ENCODE assay signal across 22 cellular contexts in the genomic region with DNA sequence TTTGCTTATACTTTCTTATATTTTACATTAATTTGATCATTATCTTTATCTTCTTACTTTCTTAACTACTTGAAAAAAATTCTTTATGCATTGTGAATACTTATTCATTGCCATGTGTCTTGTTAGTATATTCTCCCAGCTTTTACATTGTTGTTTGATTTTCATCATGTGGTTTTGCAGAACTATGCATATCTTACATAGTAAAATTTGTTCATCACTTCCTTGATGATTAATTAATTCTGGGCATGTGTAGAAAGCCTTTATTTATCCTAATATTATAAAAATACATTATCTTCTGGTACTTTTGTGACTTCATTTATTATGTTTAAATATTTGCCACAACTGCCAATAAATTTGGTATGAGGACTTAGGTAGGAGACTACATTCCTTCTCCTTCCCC.
"Had no signal": no experiment of that assay in that cellular context is flagged by ENCODE, and none has a peak within 500 bp of the region (broad histone marks: within the 10 kb centered on the region; RNA-seq: fewer than 3 reads in every experiment).

No MANE protein-coding gene starts in this region.

- H3K36me3 ChIP-seq: ascending aorta, gastroesophageal sphincter, ovary, prostate gland, tibial artery had no signal

- H3K27ac ChIP-seq: gastroesophageal sphincter, ovary, prostate gland had no signal

- H3K9me3 Mint-ChIP-seq: activated B cell treated with CpG ODN at 0.5 μM for 24 hours; activated naive CD4-positive, alpha-beta T cell treated with anti-CD3 and anti-CD28 coated beads for 36 hours; activated T-cell treated with anti-CD3 and anti-CD28 coated beads, Interleukin-2, amount 50 U/mL, for 72 hours; natural killer cell treated with Interleukin-12 subunit alpha and Interleukin-12 subunit beta and Interleukin-15 and Interleukin-18, amount 100 ng/mL, for 72 hours; stimulated activated naive CD8-positive, alpha-beta T cell treated with anti-CD3 and anti-CD28 coated beads, Interleukin-15, amount 100 ng/mL, for 72 hours; T-helper 1 cell treated with Interleukin-12 subunit alpha and Interleukin-12 subunit beta and Interleukin-4 antibody, amounts not matched to agents 30 μg/mL and 1 μg/mL, for 36 hours had no signal

- H3K27me3 Mint-ChIP-seq: activated B cell treated with CpG ODN at 0.5 μM for 24 hours; activated CD4-positive, alpha-beta T cell treated with anti-CD3 and anti-CD28 coated beads for 36 hours; stimulated activated naive CD8-positive, alpha-beta T cell treated with anti-CD3 and anti-CD28 coated beads, Interleukin-15, amount 100 ng/mL, for 72 hours had no signal

- H3K27ac Mint-ChIP-seq: activated B cell treated with CpG ODN at 0.5 μM for 24 hours; T-helper 1 cell treated with Interleukin-12 subunit alpha and Interleukin-12 subunit beta and Interleukin-4 antibody, amounts not matched to agents 30 μg/mL and 1 μg/mL, for 36 hours had no signal

- H3K4me3 Mint-ChIP-seq: activated B cell treated with CpG ODN at 0.5 μM for 24 hours; activated CD4-positive, alpha-beta T cell treated with anti-CD3 and anti-CD28 coated beads for 36 hours; activated naive CD4-positive, alpha-beta T cell treated with anti-CD3 and anti-CD28 coated beads for 36 hours; T-helper 1 cell treated with Interleukin-12 subunit alpha and Interleukin-12 subunit beta and Interleukin-4 antibody, amounts not matched to agents 30 μg/mL and 1 μg/mL, for 36 hours had no signal

- DNase-seq: activated B cell treated with CpG ODN at 0.5 μM for 24 hours; activated CD4-positive, alpha-beta T cell treated with anti-CD3 and anti-CD28 coated beads for 36 hours; activated CD4-positive, alpha-beta T cell treated with anti-CD3 and anti-CD28 coated beads, Interleukin-2, amount 50 U/mL, for 48 hours; activated CD8-positive, alpha-beta memory T cell treated with anti-CD3 and anti-CD28 coated beads, Interleukin-2, amount 50 U/mL, for 48 hours; activated effector memory CD4-positive, alpha-beta T cell treated with Interleukin-2 at 50 U/mL for 16 hours; activated naive CD4-positive, alpha-beta T cell treated with anti-CD3 and anti-CD28 coated beads for 36 hours; activated T-cell treated with anti-CD3 and anti-CD28 coated beads, Interleukin-2, amount 50 U/mL, for 72 hours; central memory CD4-positive, alpha-beta T cell; dermis blood vessel endothelial cell; effector memory CD4-positive, alpha-beta T cell; head of caudate nucleus; hypothalamus; left cardiac atrium; ovary; stimulated activated CD4-positive, alpha-beta T cell treated with anti-CD3 and anti-CD28 coated beads, Interleukin-4, amount 100 ng/mL, for 24 hours; stimulated activated naive CD8-positive, alpha-beta T cell treated with anti-CD3 and anti-CD28 coated beads, Interleukin-15, amount 100 ng/mL, for 72 hours; tibial artery had no signal

- H3K9me3 ChIP-seq: ascending aorta, gastroesophageal sphincter, ovary, prostate gland, tibial artery had no signal

- H3K27me3 ChIP-seq: ascending aorta, gastroesophageal sphincter, ovary, tibial artery had no signal

- ATAC-seq: activated T-cell treated with anti-CD3 and anti-CD28 coated beads, Interleukin-2, amount 50 U/mL, for 72 hours; gastroesophageal sphincter; left cardiac atrium; natural killer cell treated with Interleukin-12 subunit alpha and Interleukin-12 subunit beta and Interleukin-15 and Interleukin-18, amount 100 ng/mL, for 72 hours; stimulated activated naive CD8-positive, alpha-beta T cell treated with anti-CD3 and anti-CD28 coated beads, Interleukin-15, amount 100 ng/mL, for 72 hours had no signal

- H3K4me3 ChIP-seq: ascending aorta, gastroesophageal sphincter, ovary, prostate gland, tibial artery had no signal

- H3K36me3 Mint-ChIP-seq: natural killer cell treated with Interleukin-12 subunit alpha and Interleukin-12 subunit beta and Interleukin-15 and Interleukin-18, amount 100 ng/mL, for 72 hours had no signal

- H3K4me1 ChIP-seq: prostate gland had no signal
